ENCODE assay signal across 8 cellular contexts in the genomic region with DNA sequence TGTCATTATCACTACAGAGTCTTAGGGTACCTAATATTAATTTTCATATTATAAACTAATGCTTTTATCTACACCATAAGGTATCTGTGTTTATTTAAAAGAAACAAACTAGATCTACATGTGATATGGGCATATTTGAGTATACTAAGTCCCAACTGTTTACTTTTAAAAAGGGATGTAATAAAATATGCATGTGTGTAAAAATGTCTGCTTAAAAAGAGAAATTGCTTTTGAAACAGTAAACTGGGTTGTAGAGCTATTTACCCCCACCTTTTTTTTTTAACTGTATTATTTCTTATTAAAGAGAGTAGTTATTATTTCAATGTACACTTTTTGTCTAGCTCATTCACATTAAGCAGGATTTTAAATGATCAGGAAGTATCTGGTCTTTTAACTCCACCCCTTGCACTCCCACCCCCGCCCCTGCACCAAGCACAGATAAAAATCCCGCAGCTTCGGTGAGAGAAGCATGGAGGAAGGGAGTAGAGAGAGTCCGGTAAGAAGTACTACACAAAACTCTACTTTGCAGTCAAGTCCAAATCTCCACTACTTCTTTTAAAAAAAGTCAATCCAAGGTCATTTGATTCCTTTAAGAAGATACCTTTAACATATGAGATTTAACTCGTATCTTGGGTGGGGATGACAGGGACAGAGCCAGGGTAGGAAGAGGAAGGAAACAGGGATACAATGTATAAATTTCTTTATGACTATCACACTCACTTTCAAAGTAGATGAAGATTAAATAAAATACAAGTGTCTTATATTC.
DNase-seq lines count a peak whose midpoint lies in the region; ATAC-seq lines count a peak whose summit lies in the region.

No MANE protein-coding gene starts in this region.

- DNase-seq in Caki2 (ENCODE audit: low read depth) = peak; percentile 67
- peak; percentile 78 for DNase-seq in HT-29 (ENCODE audit: low spot score)
- DNase-seq in SK-MEL-5 (ENCODE audit: low read depth, low spot score) = peak; percentile 59
- DNase-seq in central memory CD4-positive, alpha-beta T cell = peak; percentile 33
- no peak for DNase-seq in left lobe of liver (ENCODE audit: low spot score)
- DNase-seq in stimulated activated naive CD4-positive, alpha-beta T cell (lab: John Stamatoyannopoulos, UW) = peak; percentile 15 to 55 (median 22)
- no peak for DNase-seq in posterior cingulate gyrus

- intact Hi-C loops in posterior cingulate gyrus (cut with DNase I) = loop anchor here (5.0 kb wide), 1 partner anchor 53 kb away; no protein-coding TSS in a partner anchor

- ATAC-seq in left lobe of liver = peak; percentile 60
- ATAC-seq in GM19324 (IDR thresholded peaks at IDR 0.05; ENCODE audit: low FRiP score, unreplicated experiment) = no peak

- in situ Hi-C loops in Caki2 (cut with HindIII; ENCODE audit: low pct_unique_long_range_greater_than_20kb, low sequenced_read_pairs) = no loop called here
- in situ Hi-C loops in SK-MEL-5 (cut with HindIII; ENCODE audit: low pct_unique_long_range_greater_than_20kb, low sequenced_read_pairs) = no loop called here

Comparison
In these comparisons a context has a peak if more than half of its experiments do, and no peak if none do; other contexts are left out.
1. DNase-seq: peak in Caki2 (single experiment), HT-29 (single experiment), SK-MEL-5 (single experiment), central memory CD4-positive, alpha-beta T cell (single experiment) and stimulated activated naive CD4-positive, alpha-beta T cell (6 of 6); none in left lobe of liver (single experiment) and posterior cingulate gyrus (0 of 10).